Comparison of ENCODE assay signal across 19 cellular contexts in genomic region chr2:119306196-119306590, GRCh38.
DNase-seq lines count a peak whose midpoint lies in the region; ATAC-seq and TF ChIP-seq lines count a peak whose summit lies in the region.
"Had no signal": no experiment of that assay in that cellular context is flagged by ENCODE, and none has a peak within 500 bp of the region (broad histone marks: within the 10 kb centered on the region; RNA-seq: fewer than 3 reads in every experiment).

No MANE protein-coding gene starts in this region.

- H3K36me3 ChIP-seq in adipocyte (ENCODE audit: control insufficient read depth, insufficient read depth, low read length, severe bottlenecking): no peaks in the 10 kb centered on the region
- H3K36me3 ChIP-seq in psoas muscle (ENCODE audit: insufficient read depth in 1 of 2, low read depth in 1 of 2): no peaks in the 10 kb centered on the region

- ATAC-seq in right cardiac atrium (peak; percentile 58 to 65), psoas muscle (peak; percentile 44 to 80 (median 72)), HG02970 (IDR thresholded peaks at IDR 0.05; ENCODE audit: low FRiP score, unreplicated experiment) (no peak)
- ATAC-seq: activated naive CD4-positive, alpha-beta T cell treated with anti-CD3 and anti-CD28 coated beads, Interleukin-2, amount 50 U/mL, for 72 hours; activated T-cell treated with anti-CD3 and anti-CD28 coated beads, Interleukin-2, amount 50 U/mL, for 72 hours; HCT116 had no signal

- WGBS in right cardiac atrium: 51% methylated on average over 10 of the region's 10 CpGs
- WGBS in psoas muscle, 3 donors: 29 to 58% (median 32%) methylated on average over 10 of the region's 10 CpGs

- no peak for TF ChIP-seq CTCF in psoas muscle (IDR thresholded peaks at IDR 0.05)
- no peak for TF ChIP-seq CTCF in chondrocyte (IDR thresholded peaks at IDR 0.05)

- no peaks in the 10 kb centered on the region for H3K4me1 ChIP-seq in adipocyte (ENCODE audit: control insufficient read depth, insufficient read depth, low read length)
- no peaks in the 10 kb centered on the region for H3K4me1 ChIP-seq in right cardiac atrium (ENCODE audit: control insufficient read depth, insufficient read depth, low read length)
- H3K4me1 ChIP-seq in psoas muscle: peaks cover 12% of the 10 kb centered on the region
- H3K4me1 ChIP-seq: tibial nerve had no signal

- no peak for DNase-seq in adipocyte (ENCODE audit: low read depth)
- DNase-seq in right cardiac atrium: peak in 1 of 3 donors; percentile 55
- DNase-seq in psoas muscle: peak in 1 of 2 donors; percentile 49
- no peak for DNase-seq in iPS-NIHi11 (ENCODE audit: low spot score)
- DNase-seq in mesenteric fat pad (ENCODE audit: low spot score): no peak
- DNase-seq in chondrocyte (ENCODE audit: low spot score): no peak
- DNase-seq: activated T-cell treated with anti-CD3 and anti-CD28 coated beads, Interleukin-2, amount 50 U/mL, for 72 hours; DND-41; effector memory CD4-positive, alpha-beta T cell; IMR-90; NCI-H1436 treated with DMSO at 0.1 percent for 48 hours; NCI-H526; stimulated activated naive CD4-positive, alpha-beta T cell treated with Interleukin-2 at 50 U/mL for 16 hours had no signal

- H3K4me1 Mint-ChIP-seq in chondrocyte (ENCODE audit: low read depth): peaks cover 4% of the 10 kb centered on the region

- H3K27ac Mint-ChIP-seq in chondrocyte (ENCODE audit: unreplicated experiment): no peak overlapping the region
- H3K27ac Mint-ChIP-seq: activated naive CD4-positive, alpha-beta T cell treated with anti-CD3 and anti-CD28 coated beads, Interleukin-2, amount 50 U/mL, for 72 hours; activated T-cell treated with anti-CD3 and anti-CD28 coated beads, Interleukin-2, amount 50 U/mL, for 72 hours had no signal

- H3K27ac ChIP-seq in right cardiac atrium (ENCODE audit: low read length) (peak overlapping the region; percentile 9), psoas muscle (peak overlapping the region; percentile 89)
- H3K27ac ChIP-seq: HL-60, tibial nerve had no signal

- H3K4me3 Mint-ChIP-seq in chondrocyte (ENCODE audit: unreplicated experiment): no peak overlapping the region
- H3K4me3 Mint-ChIP-seq: activated T-cell treated with anti-CD3 and anti-CD28 coated beads, Interleukin-2, amount 50 U/mL, for 72 hours had no signal

- H3K27me3 ChIP-seq in adipocyte (replicated peaks; ENCODE audit: control insufficient read depth, insufficient read depth, low read length) (no peaks in the 10 kb centered on the region), right cardiac atrium (ENCODE audit: control insufficient read depth, insufficient read depth) (no peaks in the 10 kb centered on the region), psoas muscle (ENCODE audit: insufficient read depth in 3 of 3, low read length in 2 of 3) (no peaks in the 10 kb centered on the region)
- H3K27me3 ChIP-seq: tibial nerve had no signal

- no peaks in the 10 kb centered on the region for H3K9me3 Mint-ChIP-seq in chondrocyte (ENCODE audit: low read depth)
- H3K9me3 Mint-ChIP-seq: activated naive CD4-positive, alpha-beta T cell treated with anti-CD3 and anti-CD28 coated beads, Interleukin-2, amount 50 U/mL, for 72 hours; activated T-cell treated with anti-CD3 and anti-CD28 coated beads, Interleukin-2, amount 50 U/mL, for 72 hours had no signal

- H3K27me3 Mint-ChIP-seq in chondrocyte (ENCODE audit: low read depth): no peaks in the 10 kb centered on the region

- no peaks in the 10 kb centered on the region for H3K9me3 ChIP-seq in adipocyte (ENCODE audit: control insufficient read depth, low read length)
- no peaks in the 10 kb centered on the region for H3K9me3 ChIP-seq in right cardiac atrium (ENCODE audit: control insufficient read depth, low read length)
- H3K9me3 ChIP-seq in psoas muscle: no peaks in the 10 kb centered on the region
- H3K9me3 ChIP-seq: tibial nerve had no signal

- H3K4me3 ChIP-seq in adipocyte (ENCODE audit: low read length) (peak overlapping the region; percentile 51), right cardiac atrium (ENCODE audit: low read length) (peak overlapping the region; percentile 17), psoas muscle (peak overlapping the region; percentile 64)
- H3K4me3 ChIP-seq: lung, tibial nerve had no signal

- intact Hi-C loops in right cardiac atrium (cut with DNase I): no loop called here
- intact Hi-C loops in psoas muscle (cut with DNase I): loop anchor here in 1 of 2 donors (10.0 kb wide), 1 partner anchor 179 kb away; no protein-coding TSS in a partner anchor

- H3K9ac ChIP-seq in adipocyte (ENCODE audit: low read length): no peak overlapping the region

- H3K36me3 Mint-ChIP-seq in chondrocyte (ENCODE audit: low read depth): peaks cover 2% of the 10 kb centered on the region
